8 cellular contexts compared by ENCODE assay signal in the genomic region with DNA sequence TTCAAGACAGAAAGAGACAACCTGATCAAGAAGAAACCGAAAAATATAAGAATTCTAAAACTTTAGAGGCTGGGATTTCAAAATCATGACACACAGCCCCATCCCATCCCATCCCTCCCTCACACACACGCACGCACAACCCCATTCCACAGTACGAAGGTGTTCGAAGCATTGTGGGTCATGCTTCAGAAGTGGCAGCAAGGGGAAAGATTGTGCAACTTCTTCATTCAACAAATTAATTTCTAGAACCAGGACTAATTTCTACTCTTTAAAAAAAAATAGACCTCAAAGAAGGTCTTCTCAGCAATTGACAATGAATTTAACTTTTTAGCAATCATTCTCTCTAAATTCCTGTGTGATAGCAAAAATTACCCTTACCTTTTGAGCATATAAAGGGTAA. TPM values are rescaled to one million over a fixed set of nuclear protein-coding genes. Genes with fewer than 3 reads are reported as not detected.
A peak's percentile ranks its signal among the peaks of the same experiment; 100 is the strongest.
DNase-seq lines count a peak whose midpoint lies in the region; ATAC-seq and TF ChIP-seq lines count a peak whose summit lies in the region.

No MANE protein-coding gene starts in this region.

- H3K9me3 ChIP-seq in ES-I3 (ENCODE audit: control insufficient read depth, insufficient read depth, low read length) (no peaks in the 10 kb centered on the region; the same call in 1 of the 2 replicates), Panc1 (ENCODE audit: control insufficient read depth, insufficient read depth, low read depth, low read length) (no peaks in the 10 kb centered on the region), esophagus muscularis mucosa (no peaks in the 10 kb centered on the region), psoas muscle (no peaks in the 10 kb centered on the region), adrenal gland (replicated peaks in 1 of 3) (no peaks in the 10 kb centered on the region)

- TF ChIP-seq POLR2A in esophagus muscularis mucosa (IDR thresholded peaks at IDR 0.05; ENCODE audit: low read depth) (no peak), adrenal gland (IDR thresholded peaks at IDR 0.05) (no peak)

- H3K27ac ChIP-seq in Panc1 (ENCODE audit: low read length) = peak overlapping the region; percentile 93
- peak overlapping the region; percentile 81 to 90 (median 85) for H3K27ac ChIP-seq in esophagus muscularis mucosa (replicated peaks in 1 of 4)
- no peak overlapping the region for H3K27ac ChIP-seq in psoas muscle
- no peak overlapping the region for H3K27ac ChIP-seq in adrenal gland

- CTCF ChIA-PET in Panc1 (lab: Charles Lee) = interaction anchor here (0.5 to 1.3 kb wide), 2 partner anchors 119 to 126 kb away, joined by 3 to 4 read pairs; a partner anchor contains a TSS

- no peak for TF ChIP-seq EP300 in esophagus muscularis mucosa (IDR thresholded peaks at IDR 0.05)

- ATAC-seq in Panc1 = no peak
- ATAC-seq in psoas muscle = no peak
- no peak for ATAC-seq in HG02642 (IDR thresholded peaks at IDR 0.05; ENCODE audit: poor library complexity, unreplicated experiment)

- POLR2A ChIA-PET in Panc1 (lab: Charles Lee) = interaction anchor here (0.9 kb wide), 1 partner anchor 65 kb away, joined by 3 read pairs; a partner anchor contains a TSS

- peak overlapping the region; percentile 67 to 75 for H3K4me3 ChIP-seq in Panc1 (ENCODE audit: low read depth in 2 of 2, low read length in 2 of 2)
- H3K4me3 ChIP-seq in esophagus muscularis mucosa = peak overlapping the region; percentile 68 to 79 (median 74)
- H3K4me3 ChIP-seq in psoas muscle = peak overlapping the region; percentile 77
- peak overlapping the region in 2 of 4 donors; percentile 70 to 74 for H3K4me3 ChIP-seq in adrenal gland

- DNase-seq in Panc1 (ENCODE audit: low read depth, low spot score) (no peak), esophagus muscularis mucosa (ENCODE audit: extremely low spot score) (no peak), psoas muscle (no peak), adrenal gland (no peak), kidney glomerular epithelial cell (lab: John Stamatoyannopoulos, UW) (no peak)
- DNase-seq in effector CD4-positive, alpha-beta T cell = no peak

- H3K4me1 ChIP-seq in ES-I3 (ENCODE audit: insufficient read depth, low read length) (no peaks in the 10 kb centered on the region), Panc1 (ENCODE audit: control insufficient read depth, insufficient read depth, low read length) (peaks cover 13% of the 10 kb centered on the region), esophagus muscularis mucosa (peaks cover 17 to 22% (median 19%) of the 10 kb centered on the region in 4 donors), psoas muscle (peaks cover 14% of the 10 kb centered on the region), adrenal gland (replicated peaks in 1 of 2) (peaks cover 12 to 14% of the 10 kb centered on the region in 2 donors)

- WGBS in esophagus muscularis mucosa = 82% methylated on average over 5 of the region's 5 CpGs
- 85 to 92% (median 90%) methylated on average over 5 of the region's 5 CpGs for WGBS in psoas muscle, 3 donors
- WGBS in adrenal gland, 4 donors = 80 to 83% (median 81%) methylated on average over 5 of the region's 5 CpGs

- H3K27me3 ChIP-seq in Panc1 (ENCODE audit: control insufficient read depth, insufficient read depth, low read length) (no peaks in the 10 kb centered on the region), esophagus muscularis mucosa (no peaks in the 10 kb centered on the region), psoas muscle (ENCODE audit: insufficient read depth in 3 of 3, low read length in 2 of 3) (no peaks in the 10 kb centered on the region), adrenal gland (no peaks in the 10 kb centered on the region)

- no peaks in the 10 kb centered on the region for H3K36me3 ChIP-seq in ES-I3 (ENCODE audit: insufficient read depth, low read length)
- H3K36me3 ChIP-seq in Panc1 (ENCODE audit: control insufficient read depth, insufficient read depth, low read length) = no peaks in the 10 kb centered on the region
- H3K36me3 ChIP-seq in esophagus muscularis mucosa = no peaks in the 10 kb centered on the region
- no peaks in the 10 kb centered on the region for H3K36me3 ChIP-seq in psoas muscle (ENCODE audit: insufficient read depth in 1 of 2, low read depth in 1 of 2)
- no peaks in the 10 kb centered on the region for H3K36me3 ChIP-seq in adrenal gland (replicated peaks in 1 of 2)

- BruUV-seq in Panc1 (replicated peaks; lab: Mats Ljungman, UMichigan) = no TSS peak

- in situ Hi-C loops in Panc1 (cut with HindIII; ENCODE audit: low pct_unique_long_range_greater_than_20kb, low sequenced_read_pairs) = no loop called here

- TF ChIP-seq CTCF in Panc1 (IDR thresholded peaks at IDR 0.05) (no peak), esophagus muscularis mucosa (IDR thresholded peaks at IDR 0.05) (no peak), psoas muscle (IDR thresholded peaks at IDR 0.05) (no peak), adrenal gland (IDR thresholded peaks at IDR 0.05) (no peak)

- H3K9ac ChIP-seq in ES-I3 (ENCODE audit: low read depth, low read length) = peak overlapping the region; percentile 92; the same call in 1 of the 2 replicates

- intact Hi-C loops in Panc1 (cut with micrococcal nuclease; ENCODE audit: unreplicated experiment) (no loop called here), esophagus muscularis mucosa (cut with DNase I) (loop anchor here (5.0 kb wide), 2 partner anchors 68 to 278 kb away; a partner anchor contains a TSS), psoas muscle (cut with DNase I) (loop anchor here in 1 of 2 donors (5.0 kb wide), 1 partner anchor 88 kb away; a partner anchor contains a TSS), adrenal gland (cut with DNase I) (loop anchor here (5.0 kb wide), 2 partner anchors 88 to 163 kb away; a partner anchor contains a TSS)

RNA-seq across cellular contexts. Expression of a gene that starts 0.9 kb away (rescaled TPM):
- total RNA-seq in Panc1 (2021; ENCODE audit: unreplicated experiment) = 10.1 TPM
- 5.1 TPM for polyA plus RNA-seq in Panc1 (2012; ENCODE audit: insufficient read length)
- 1 to 10 TPM; 4.2 to 8.6 (median 5.8) TPM for total RNA-seq in esophagus muscularis mucosa
- total RNA-seq in psoas muscle = 1 to 10 TPM in 1 of 4 donors, under 1 TPM in 3; 0.32 to 1.1 (median 0.73) TPM
- polyA plus RNA-seq in psoas muscle = 1 to 10 TPM in 2 of 3 donors, under 1 TPM in 1; 0.87 to 3.6 (median 2.8) TPM
- total RNA-seq in adrenal gland = 1 to 10 TPM; 1.3 to 7.5 (median 3.0) TPM
- polyA plus RNA-seq in adrenal gland = 10 to 100 TPM in 1 of 3 donors, 1 to 10 TPM in 2; 7.4 to 14.8 (median 8.0) TPM

RNA-seq across cellular contexts. Expression of a gene that starts 1.0 kb away (rescaled TPM):
- total RNA-seq in Panc1 (2021; ENCODE audit: unreplicated experiment) (14.9 TPM), esophagus muscularis mucosa (1 to 10 TPM; 3.1 to 4.5 (median 3.5) TPM), psoas muscle (10 to 100 TPM; 15.7 to 21.8 (median 19.1) TPM), adrenal gland (10 to 100 TPM; 22.6 to 50.0 (median 30.3) TPM)
- 9.7 TPM for polyA plus RNA-seq in Panc1 (2012; ENCODE audit: insufficient read length)
- polyA plus RNA-seq in psoas muscle (10 to 100 TPM in 2 of 3 donors, 1 to 10 TPM in 1; 9.1 to 15.7 (median 12.8) TPM), adrenal gland (10 to 100 TPM; 16.7 to 30.0 (median 16.7) TPM)

RNA-seq across cellular contexts. Expression of a gene that starts 51.9 kb away (rescaled TPM):
- total RNA-seq in Panc1 (2021; ENCODE audit: unreplicated experiment) (35.0 TPM), esophagus muscularis mucosa (10 to 100 TPM; 32.0 to 50.9 (median 35.8) TPM), psoas muscle (10 to 100 TPM; 24.2 to 32.3 (median 27.4) TPM), adrenal gland (10 to 100 TPM; 22.3 to 41.4 (median 34.6) TPM)
- 36.5 TPM for polyA plus RNA-seq in Panc1 (2012; ENCODE audit: insufficient read length)
- polyA plus RNA-seq in psoas muscle (10 to 100 TPM; 29.4 to 99.3 (median 45.7) TPM), adrenal gland (10 to 100 TPM; 38.4 to 66.7 (median 52.1) TPM)

Comparison
In these comparisons a context has a peak if more than half of its experiments do, and no peak if none do; other contexts are left out.
1. H3K27ac ChIP-seq: peak in Panc1 (single experiment) and esophagus muscularis mucosa (4 of 4); none in psoas muscle (single experiment) and adrenal gland (0 of 5).